ENCODE assay signal across 29 cellular contexts in the genomic region with DNA sequence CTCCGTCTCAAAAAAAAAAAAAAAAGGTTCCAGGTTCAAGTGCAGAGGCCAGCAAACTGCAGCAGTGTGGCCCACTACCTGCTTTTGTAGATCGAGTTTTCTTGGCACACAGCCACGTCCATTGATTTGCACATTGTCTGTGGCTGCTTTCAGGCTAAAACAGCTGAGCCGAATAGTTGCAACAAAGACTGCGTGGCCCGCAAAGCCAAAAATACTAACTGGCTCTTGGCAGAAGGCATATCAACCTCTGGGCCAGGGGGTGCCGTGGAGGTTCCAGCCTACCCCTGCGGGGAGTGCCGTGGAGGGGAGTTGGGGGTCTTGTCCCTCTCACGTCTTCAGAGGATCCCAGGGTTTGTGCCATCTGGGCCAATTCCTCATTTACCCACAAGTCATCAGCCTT.
"Had no signal": no experiment of that assay in that cellular context is flagged by ENCODE, and none has a peak within 500 bp of the region (broad histone marks: within the 10 kb centered on the region; RNA-seq: fewer than 3 reads in every experiment).

No MANE protein-coding gene starts in this region.

- H3K9me3 ChIP-seq: gastroesophageal sphincter, lower lobe of right lung, spleen, thoracic aorta, upper lobe of right lung had no signal

- H3K4me1 Mint-ChIP-seq: activated naive CD8-positive, alpha-beta T cell treated with anti-CD3 and anti-CD28 coated beads, Interleukin-2, amount 10 ng/mL, durations not matched to agents 7 days and 5 days; activated T-helper 17 cell treated with anti-CD3 and anti-CD28 coated beads, Interleukin-2, amount 50 U/mL, for 72 hours; neural crest cell had no signal

- H3K4me1 ChIP-seq: gastroesophageal sphincter, lower lobe of right lung, spleen, upper lobe of right lung had no signal

- DNase-seq: activated CD4-positive, alpha-beta T cell treated with anti-CD3 and anti-CD28 coated beads for 48 hours; activated CD4-positive, CD25-positive, alpha-beta regulatory T cell; activated CD8-positive, alpha-beta memory T cell treated with anti-CD3 and anti-CD28 coated beads, Interleukin-2, amount 50 U/mL, for 4 hours; activated CD8-positive, alpha-beta T cell treated with anti-CD3 and anti-CD28 coated beads, Interleukin-2, amount 10 ng/mL, durations not matched to agents 7 days and 5 days; activated naive CD4-positive, alpha-beta T cell treated with anti-CD3 and anti-CD28 coated beads for 36 hours; activated naive CD8-positive, alpha-beta T cell treated with anti-CD3 and anti-CD28 coated beads, Interleukin-2, amount 10 ng/mL, durations not matched to agents 7 days and 5 days; activated T-cell treated with anti-CD3 and anti-CD28 coated beads, Interleukin-2, amount 50 U/mL, for 24 hours; amniotic stem cell; cerebellar nuclear complex; hypothalamus; left cardiac atrium; lower lobe of right lung; mesendoderm; naive B cell; occipital lobe; retina; spleen; stimulated activated CD4-positive, alpha-beta T cell treated with anti-CD3 and anti-CD28 coated beads, Interleukin-4, amount 100 ng/mL, for 1 hour; stimulated activated naive CD4-positive, alpha-beta T cell treated with Interleukin-2 at 50 U/mL for 16 hours; T1000; upper lobe of right lung had no signal

- H3K27me3 Mint-ChIP-seq: activated T-helper 17 cell treated with anti-CD3 and anti-CD28 coated beads, Interleukin-2, amount 50 U/mL, for 72 hours; naive B cell had no signal

- H3K27me3 ChIP-seq: gastroesophageal sphincter, upper lobe of right lung had no signal

- H3K27ac Mint-ChIP-seq: activated CD8-positive, alpha-beta T cell treated with anti-CD3 and anti-CD28 coated beads, Interleukin-2, amount 10 ng/mL, durations not matched to agents 7 days and 5 days; activated naive CD4-positive, alpha-beta T cell treated with anti-CD3 and anti-CD28 coated beads for 36 hours; activated naive CD8-positive, alpha-beta T cell treated with anti-CD3 and anti-CD28 coated beads, Interleukin-2, amount 10 ng/mL, durations not matched to agents 7 days and 5 days; activated T-cell treated with anti-CD3 and anti-CD28 coated beads, Interleukin-2, amount 50 U/mL, for 24 hours; activated T-helper 17 cell treated with anti-CD3 and anti-CD28 coated beads, Interleukin-2, amount 50 U/mL, for 72 hours; progenitor cell of endocrine pancreas; T-helper 1 cell treated with Interleukin-12 subunit alpha and Interleukin-12 subunit beta and Interleukin-4 antibody, amounts not matched to agents 30 μg/mL and 1 μg/mL, for 36 hours had no signal

- H3K4me3 Mint-ChIP-seq: activated CD8-positive, alpha-beta T cell treated with anti-CD3 and anti-CD28 coated beads, Interleukin-2, amount 10 ng/mL, durations not matched to agents 7 days and 5 days; activated naive CD4-positive, alpha-beta T cell treated with anti-CD3 and anti-CD28 coated beads for 36 hours; activated naive CD8-positive, alpha-beta T cell treated with anti-CD3 and anti-CD28 coated beads, Interleukin-2, amount 10 ng/mL, durations not matched to agents 7 days and 5 days; activated T-cell treated with anti-CD3 and anti-CD28 coated beads, Interleukin-2, amount 50 U/mL, for 24 hours; activated T-helper 17 cell treated with anti-CD3 and anti-CD28 coated beads, Interleukin-2, amount 50 U/mL, for 72 hours; naive B cell; neural crest cell; T-helper 1 cell treated with Interleukin-12 subunit alpha and Interleukin-12 subunit beta and Interleukin-4 antibody, amounts not matched to agents 30 μg/mL and 1 μg/mL, for 36 hours had no signal

- ATAC-seq: activated CD8-positive, alpha-beta T cell treated with anti-CD3 and anti-CD28 coated beads, Interleukin-2, amount 10 ng/mL, durations not matched to agents 7 days and 5 days; activated T-helper 17 cell treated with anti-CD3 and anti-CD28 coated beads, Interleukin-2, amount 50 U/mL, for 72 hours; gastroesophageal sphincter; left cardiac atrium; lower lobe of right lung; upper lobe of right lung had no signal

- H3K36me3 Mint-ChIP-seq: activated naive CD8-positive, alpha-beta T cell treated with anti-CD3 and anti-CD28 coated beads, Interleukin-2, amount 10 ng/mL, durations not matched to agents 7 days and 5 days; naive B cell had no signal

- H3K9me3 Mint-ChIP-seq: activated naive CD4-positive, alpha-beta T cell treated with anti-CD3 and anti-CD28 coated beads for 36 hours; activated T-cell treated with anti-CD3 and anti-CD28 coated beads, Interleukin-2, amount 50 U/mL, for 24 hours; activated T-helper 17 cell treated with anti-CD3 and anti-CD28 coated beads, Interleukin-2, amount 50 U/mL, for 72 hours; naive B cell had no signal

- FAIRE-seq: bronchial epithelial cell had no signal

- H3K27ac ChIP-seq: epithelial cell of prostate, gastroesophageal sphincter, lower lobe of right lung, spleen, thoracic aorta, upper lobe of right lung had no signal

- H3K4me3 ChIP-seq: gastroesophageal sphincter, lower lobe of right lung, spleen, thoracic aorta, upper lobe of right lung had no signal

- H3K36me3 ChIP-seq: spleen, thoracic aorta had no signal
